ENCODE assay signal across 8 cellular contexts in genomic region chr2:98823196-98824166, GRCh38.
DNase-seq lines count a peak whose midpoint lies in the region; ATAC-seq and TF ChIP-seq lines count a peak whose summit lies in the region.
"Had no signal": no experiment of that assay in that cellular context is flagged by ENCODE, and none has a peak within 500 bp of the region (broad histone marks: within the 10 kb centered on the region; RNA-seq: fewer than 3 reads in every experiment).

No MANE protein-coding gene starts in this region.

- H3K4me3 Mint-ChIP-seq in activated CD8-positive, alpha-beta T cell treated with anti-CD3 and anti-CD28 coated beads for 36 hours, result peak overlapping the region; percentile 75

- H4K20me1 ChIP-seq in osteoblast (ENCODE audit: insufficient read depth, low read length), result no peaks in the 10 kb centered on the region

- intact Hi-C loops in activated CD8-positive, alpha-beta T cell treated with anti-CD3 and anti-CD28 coated beads for 36 hours (cut with micrococcal nuclease), result no loop called here

- POLR2A ChIA-PET in activated CD8-positive, alpha-beta T cell treated with anti-CD3 and anti-CD28 coated beads for 36 hours (lab: Charles Lee), result interaction anchor here (0.6 to 1.9 kb wide), 4 partner anchors 7 to 867 kb away, joined by 3 to 4 read pairs (median 3); no protein-coding TSS in a partner anchor

- ATAC-seq in activated CD8-positive, alpha-beta T cell treated with anti-CD3 and anti-CD28 coated beads for 36 hours, result no peak
- no peak for ATAC-seq in HG02840 (IDR thresholded peaks at IDR 0.05; ENCODE audit: low FRiP score, unreplicated experiment)
- ATAC-seq: GM12878 had no signal

- H3K36me3 ChIP-seq in effector memory CD4-positive, alpha-beta T cell (ENCODE audit: control insufficient read depth, insufficient read depth, low read length), result no peaks in the 10 kb centered on the region
- H3K36me3 ChIP-seq in mesodermal cell (ENCODE audit: control insufficient read depth, insufficient read depth, low read length) (no peaks in the 10 kb centered on the region), osteoblast (ENCODE audit: insufficient read depth, low read length) (no peaks in the 10 kb centered on the region)

- no peak overlapping the region for H3K27ac ChIP-seq in effector memory CD4-positive, alpha-beta T cell (ENCODE audit: insufficient read depth, low read length, poor library complexity, severe bottlenecking)
- no peak overlapping the region for H3K27ac ChIP-seq in mesodermal cell (ENCODE audit: low read depth, low read length, severe bottlenecking)
- peak overlapping the region; percentile 48 for H3K27ac ChIP-seq in temporal lobe (ENCODE audit: low read depth, low read length)
- H3K27ac ChIP-seq in osteoblast (ENCODE audit: low read depth, low read length), result no peak overlapping the region

- peak overlapping the region; percentile 77 for H3K27ac Mint-ChIP-seq in activated CD8-positive, alpha-beta T cell treated with anti-CD3 and anti-CD28 coated beads for 36 hours

- H3K4me1 Mint-ChIP-seq in activated CD8-positive, alpha-beta T cell treated with anti-CD3 and anti-CD28 coated beads for 36 hours (ENCODE audit: low read depth), result peaks cover 21% of the 10 kb centered on the region

- H3K36me3 Mint-ChIP-seq in activated CD8-positive, alpha-beta T cell treated with anti-CD3 and anti-CD28 coated beads for 36 hours (ENCODE audit: low read depth), result no peaks in the 10 kb centered on the region

- H3K9me3 ChIP-seq in effector memory CD4-positive, alpha-beta T cell (ENCODE audit: control insufficient read depth, low read length), result no peaks in the 10 kb centered on the region
- H3K9me3 ChIP-seq in mesodermal cell (ENCODE audit: control insufficient read depth, low read length) (no peaks in the 10 kb centered on the region), osteoblast (ENCODE audit: low read depth, low read length) (no peaks in the 10 kb centered on the region)

- DNase-seq in activated CD8-positive, alpha-beta T cell treated with anti-CD3 and anti-CD28 coated beads for 36 hours, result no peak
- no peak for DNase-seq in effector memory CD4-positive, alpha-beta T cell
- DNase-seq in osteoblast (ENCODE audit: insufficient read length, low spot score, missing footprints), result no peak
- no peak for DNase-seq in ACHN

- H2AFZ ChIP-seq in osteoblast (ENCODE audit: low read length), result no peak overlapping the region

- no peak overlapping the region for H3K4me2 ChIP-seq in osteoblast (ENCODE audit: insufficient read depth, low read length)

- 52 to 78% methylated on average over 20 to 32 of the region's 40 CpGs for WGBS in mesodermal cell (ENCODE audit: insufficient coverage in 2 of 2), 2 experiments

- no peaks in the 10 kb centered on the region for H3K9me3 Mint-ChIP-seq in activated CD8-positive, alpha-beta T cell treated with anti-CD3 and anti-CD28 coated beads for 36 hours

- CTCF ChIA-PET in activated CD8-positive, alpha-beta T cell treated with anti-CD3 and anti-CD28 coated beads for 36 hours (lab: Charles Lee), result interaction anchor here (1.1 to 2.7 kb wide), 14 partner anchors 8 to 188 kb away, joined by 3 to 19 read pairs (median 6); no protein-coding TSS in a partner anchor

- no peaks in the 10 kb centered on the region for H3K79me2 ChIP-seq in osteoblast (ENCODE audit: insufficient read depth, low read length)

- peaks cover 18% of the 10 kb centered on the region for H3K4me1 ChIP-seq in effector memory CD4-positive, alpha-beta T cell (ENCODE audit: control insufficient read depth, insufficient read depth, low read length, poor library complexity, severe bottlenecking)
- H3K4me1 ChIP-seq in mesodermal cell (ENCODE audit: control insufficient read depth, insufficient read depth, low read length, poor library complexity, severe bottlenecking) (no peaks in the 10 kb centered on the region), osteoblast (ENCODE audit: insufficient read depth, low read length) (no peaks in the 10 kb centered on the region)

- H3K27me3 ChIP-seq in effector memory CD4-positive, alpha-beta T cell (replicated peaks; ENCODE audit: control insufficient read depth, insufficient read depth, low read length, poor library complexity, severe bottlenecking), result no peaks in the 10 kb centered on the region
- peaks cover 39% of the 10 kb centered on the region for H3K27me3 ChIP-seq in osteoblast (ENCODE audit: insufficient read depth, low read length)

- peak overlapping the region; percentile 57 for H3K4me3 ChIP-seq in effector memory CD4-positive, alpha-beta T cell (ENCODE audit: insufficient read depth, low read depth, low read length, poor library complexity, severe bottlenecking)
- H3K4me3 ChIP-seq in mesodermal cell (ENCODE audit: extremely low read depth, insufficient read depth, low read length, poor library complexity, severe bottlenecking) (peak overlapping the region; percentile 35), osteoblast (ENCODE audit: insufficient read depth, low read length) (no peak overlapping the region)
- H3K4me3 ChIP-seq: GM12878 had no signal

- peaks cover 2% of the 10 kb centered on the region for H3K27me3 Mint-ChIP-seq in activated CD8-positive, alpha-beta T cell treated with anti-CD3 and anti-CD28 coated beads for 36 hours

- in situ Hi-C loops in ACHN (cut with HindIII; ENCODE audit: low pct_ligation_motif_present, low pct_unique_long_range_greater_than_20kb, low sequenced_read_pairs), result no loop called here

- TF ChIP-seq CTCF in activated CD8-positive, alpha-beta T cell treated with anti-CD3 and anti-CD28 coated beads for 36 hours (IDR thresholded peaks at IDR 0.05), result no peak
- no peak for TF ChIP-seq CTCF in osteoblast (IDR thresholded peaks at IDR 0.05; ENCODE audit: extremely low read depth, low read depth, low read length)
